1 cellular context compared by ENCODE assay signal in the genomic region with DNA sequence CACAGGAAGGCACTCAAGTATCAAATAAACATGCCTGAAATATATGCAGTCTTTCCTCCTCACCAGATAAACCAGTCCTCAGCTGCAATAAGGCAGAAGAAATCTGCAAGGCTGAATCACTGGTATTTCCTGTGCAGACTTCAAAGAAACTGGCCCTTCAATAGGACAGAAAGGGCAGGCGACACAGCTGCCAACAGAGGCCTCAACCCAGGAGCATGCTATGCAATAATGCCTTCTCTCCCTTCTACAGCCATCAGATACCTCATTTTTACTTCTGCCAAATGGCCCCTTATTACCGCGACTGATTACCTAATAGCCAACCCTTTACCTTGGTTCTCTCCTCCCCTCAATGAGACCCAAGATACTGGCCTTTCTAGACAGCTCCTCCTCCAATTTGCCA.
TF ChIP-seq lines count a peak whose summit lies in the region.

No MANE protein-coding gene starts in this region.

TF ChIP-seq in SK-N-SH treated with all-trans-retinoic acid at 6 μM for 48 hours, 23 proteins besides CTCF, POLR2A, EP300 and RAD21 (continued from another document):
- TF ChIP-seq, protein P1, sequence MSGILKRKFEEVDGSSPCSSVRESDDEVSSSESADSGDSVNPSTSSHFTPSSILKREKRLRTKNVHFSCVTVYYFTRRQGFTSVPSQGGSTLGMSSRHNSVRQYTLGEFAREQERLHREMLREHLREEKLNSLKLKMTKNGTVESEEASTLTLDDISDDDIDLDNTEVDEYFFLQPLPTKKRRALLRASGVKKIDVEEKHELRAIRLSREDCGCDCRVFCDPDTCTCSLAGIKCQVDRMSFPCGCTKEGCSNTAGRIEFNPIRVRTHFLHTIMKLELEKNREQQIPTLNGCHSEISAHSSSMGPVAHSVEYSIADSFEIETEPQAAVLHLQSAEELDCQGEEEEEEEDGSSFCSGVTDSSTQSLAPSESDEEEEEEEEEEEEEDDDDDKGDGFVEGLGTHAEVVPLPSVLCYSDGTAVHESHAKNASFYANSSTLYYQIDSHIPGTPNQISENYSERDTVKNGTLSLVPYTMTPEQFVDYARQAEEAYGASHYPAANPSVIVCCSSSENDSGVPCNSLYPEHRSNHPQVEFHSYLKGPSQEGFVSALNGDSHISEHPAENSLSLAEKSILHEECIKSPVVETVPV (CRISPR knock-in tag; IDR thresholded peaks at IDR 0.05), result no peak
- no peak for TF ChIP-seq PPARA (CRISPR knock-in tag; IDR thresholded peaks at IDR 0.05; ENCODE audit: borderline replicate concordance)
